Comparison of ENCODE assay signal across 10 cellular contexts in genomic region chr16:87937231-87937542, GRCh38. TPM values are rescaled to one million over a fixed set of nuclear protein-coding genes. Genes with fewer than 3 reads are reported as not detected.
"Had no signal": no experiment of that assay in that cellular context is flagged by ENCODE, and none has a peak within 500 bp of the region (broad histone marks: within the 10 kb centered on the region; RNA-seq: fewer than 3 reads in every experiment).

No MANE protein-coding gene starts in this region.

RNA-seq across cellular contexts. Expression of gene CA5A, which starts 0.9 kb away (rescaled TPM):
- total RNA-seq: OCI-LY7, PC-3, Peyer's patch, Right ventricle myocardium inferior, Right ventricle myocardium superior, RPMI7951, SJCRH30, SJSA1, SK-MEL-5 had no signal
- polyA plus RNA-seq: SK-N-SH had no signal
